In the genomic region with DNA sequence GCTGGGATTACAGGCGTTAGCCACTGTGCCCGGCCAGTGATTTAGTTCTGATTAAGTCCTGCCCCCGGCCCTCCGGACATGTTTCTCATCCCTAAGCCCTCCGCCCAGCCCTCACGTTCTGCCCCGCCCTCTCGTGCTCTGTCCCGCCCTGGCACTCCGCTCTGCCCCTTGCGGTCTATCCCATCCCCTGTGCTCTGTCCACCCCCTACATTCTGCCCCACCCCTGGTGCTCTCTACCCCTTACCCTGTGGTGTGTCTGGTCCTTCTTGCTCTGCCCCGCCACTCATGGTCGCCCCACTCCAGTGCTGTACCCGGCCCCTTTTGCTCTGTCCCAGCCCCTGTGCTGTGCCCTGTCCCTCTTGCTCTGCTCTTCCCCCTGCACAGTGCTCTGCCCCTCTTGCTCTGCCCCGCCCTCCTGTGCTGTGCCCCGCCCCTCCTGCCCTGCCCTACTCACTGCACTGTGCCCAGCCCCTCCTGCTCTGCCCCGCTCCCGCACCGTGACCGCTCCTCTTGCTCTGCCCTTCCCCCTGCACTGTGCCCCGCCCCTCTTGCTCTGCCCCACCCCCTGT, we compare ENCODE assay signal across 1 cellular context.
TF ChIP-seq lines count a peak whose summit lies in the region.

No MANE protein-coding gene starts in this region.

TF ChIP-seq in GM23338, 12 proteins besides CTCF, POLR2A, EP300 and RAD21:
- no peak for TF ChIP-seq POLR2AphosphoS5 (IDR thresholded peaks at IDR 0.05; ENCODE audit: low read depth)
- TF ChIP-seq NANOG (IDR thresholded peaks at IDR 0.05; ENCODE audit: borderline replicate concordance) = no peak
- no peak for TF ChIP-seq STAT1 (IDR thresholded peaks at IDR 0.05; ENCODE audit: unreplicated experiment)
- TF ChIP-seq, protein P1, sequence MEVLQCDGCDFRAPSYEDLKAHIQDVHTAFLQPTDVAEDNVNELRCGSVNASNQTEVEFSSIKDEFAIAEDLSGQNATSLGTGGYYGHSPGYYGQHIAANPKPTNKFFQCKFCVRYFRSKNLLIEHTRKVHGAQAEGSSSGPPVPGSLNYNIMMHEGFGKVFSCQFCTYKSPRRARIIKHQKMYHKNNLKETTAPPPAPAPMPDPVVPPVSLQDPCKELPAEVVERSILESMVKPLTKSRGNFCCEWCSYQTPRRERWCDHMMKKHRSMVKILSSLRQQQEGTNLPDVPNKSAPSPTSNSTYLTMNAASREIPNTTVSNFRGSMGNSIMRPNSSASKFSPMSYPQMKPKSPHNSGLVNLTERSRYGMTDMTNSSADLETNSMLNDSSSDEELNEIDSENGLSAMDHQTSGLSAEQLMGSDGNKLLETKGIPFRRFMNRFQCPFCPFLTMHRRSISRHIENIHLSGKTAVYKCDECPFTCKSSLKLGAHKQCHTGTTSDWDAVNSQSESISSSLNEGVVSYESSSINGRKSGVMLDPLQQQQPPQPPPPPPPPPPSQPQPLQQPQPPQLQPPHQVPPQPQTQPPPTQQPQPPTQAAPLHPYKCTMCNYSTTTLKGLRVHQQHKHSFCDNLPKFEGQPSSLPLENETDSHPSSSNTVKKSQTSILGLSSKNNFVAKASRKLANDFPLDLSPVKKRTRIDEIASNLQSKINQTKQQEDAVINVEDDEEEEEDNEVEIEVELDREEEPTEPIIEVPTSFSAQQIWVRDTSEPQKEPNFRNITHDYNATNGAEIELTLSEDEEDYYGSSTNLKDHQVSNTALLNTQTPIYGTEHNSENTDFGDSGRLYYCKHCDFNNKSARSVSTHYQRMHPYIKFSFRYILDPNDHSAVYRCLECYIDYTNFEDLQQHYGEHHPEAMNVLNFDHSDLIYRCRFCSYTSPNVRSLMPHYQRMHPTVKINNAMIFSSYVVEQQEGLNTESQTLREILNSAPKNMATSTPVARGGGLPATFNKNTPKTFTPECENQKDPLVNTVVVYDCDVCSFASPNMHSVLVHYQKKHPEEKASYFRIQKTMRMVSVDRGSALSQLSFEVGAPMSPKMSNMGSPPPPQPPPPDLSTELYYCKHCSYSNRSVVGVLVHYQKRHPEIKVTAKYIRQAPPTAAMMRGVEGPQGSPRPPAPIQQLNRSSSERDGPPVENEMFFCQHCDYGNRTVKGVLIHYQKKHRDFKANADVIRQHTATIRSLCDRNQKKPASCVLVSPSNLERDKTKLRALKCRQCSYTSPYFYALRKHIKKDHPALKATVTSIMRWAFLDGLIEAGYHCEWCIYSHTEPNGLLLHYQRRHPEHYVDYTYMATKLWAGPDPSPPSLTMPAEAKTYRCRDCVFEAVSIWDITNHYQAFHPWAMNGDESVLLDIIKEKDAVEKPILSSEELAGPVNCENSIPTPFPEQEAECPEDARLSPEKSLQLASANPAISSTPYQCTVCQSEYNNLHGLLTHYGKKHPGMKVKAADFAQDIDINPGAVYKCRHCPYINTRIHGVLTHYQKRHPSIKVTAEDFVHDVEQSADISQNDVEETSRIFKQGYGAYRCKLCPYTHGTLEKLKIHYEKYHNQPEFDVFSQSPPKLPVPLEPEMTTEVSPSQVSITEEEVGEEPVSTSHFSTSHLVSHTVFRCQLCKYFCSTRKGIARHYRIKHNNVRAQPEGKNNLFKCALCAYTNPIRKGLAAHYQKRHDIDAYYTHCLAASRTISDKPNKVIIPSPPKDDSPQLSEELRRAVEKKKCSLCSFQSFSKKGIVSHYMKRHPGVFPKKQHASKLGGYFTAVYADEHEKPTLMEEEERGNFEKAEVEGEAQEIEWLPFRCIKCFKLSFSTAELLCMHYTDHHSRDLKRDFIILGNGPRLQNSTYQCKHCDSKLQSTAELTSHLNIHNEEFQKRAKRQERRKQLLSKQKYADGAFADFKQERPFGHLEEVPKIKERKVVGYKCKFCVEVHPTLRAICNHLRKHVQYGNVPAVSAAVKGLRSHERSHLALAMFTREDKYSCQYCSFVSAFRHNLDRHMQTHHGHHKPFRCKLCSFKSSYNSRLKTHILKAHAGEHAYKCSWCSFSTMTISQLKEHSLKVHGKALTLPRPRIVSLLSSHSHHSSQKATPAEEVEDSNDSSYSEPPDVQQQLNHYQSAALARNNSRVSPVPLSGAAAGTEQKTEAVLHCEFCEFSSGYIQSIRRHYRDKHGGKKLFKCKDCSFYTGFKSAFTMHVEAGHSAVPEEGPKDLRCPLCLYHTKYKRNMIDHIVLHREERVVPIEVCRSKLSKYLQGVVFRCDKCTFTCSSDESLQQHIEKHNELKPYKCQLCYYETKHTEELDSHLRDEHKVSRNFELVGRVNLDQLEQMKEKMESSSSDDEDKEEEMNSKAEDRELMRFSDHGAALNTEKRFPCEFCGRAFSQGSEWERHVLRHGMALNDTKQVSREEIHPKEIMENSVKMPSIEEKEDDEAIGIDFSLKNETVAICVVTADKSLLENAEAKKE (CRISPR knock-in tag; IDR thresholded peaks at IDR 0.05) = no peak
- TF ChIP-seq EZH2phosphoT487 (IDR thresholded peaks at IDR 0.05; ENCODE audit: unreplicated experiment) = no peak
- TF ChIP-seq CREB1 (CRISPR knock-in tag; IDR thresholded peaks at IDR 0.05; ENCODE audit: low read depth) = no peak
- TF ChIP-seq ZNF331 (CRISPR knock-in tag; IDR thresholded peaks at IDR 0.05; ENCODE audit: low read depth) = no peak
- TF ChIP-seq EZH2 (IDR thresholded peaks at IDR 0.05; ENCODE audit: low read depth, unreplicated experiment) = no peak
- TF ChIP-seq, protein P2, sequence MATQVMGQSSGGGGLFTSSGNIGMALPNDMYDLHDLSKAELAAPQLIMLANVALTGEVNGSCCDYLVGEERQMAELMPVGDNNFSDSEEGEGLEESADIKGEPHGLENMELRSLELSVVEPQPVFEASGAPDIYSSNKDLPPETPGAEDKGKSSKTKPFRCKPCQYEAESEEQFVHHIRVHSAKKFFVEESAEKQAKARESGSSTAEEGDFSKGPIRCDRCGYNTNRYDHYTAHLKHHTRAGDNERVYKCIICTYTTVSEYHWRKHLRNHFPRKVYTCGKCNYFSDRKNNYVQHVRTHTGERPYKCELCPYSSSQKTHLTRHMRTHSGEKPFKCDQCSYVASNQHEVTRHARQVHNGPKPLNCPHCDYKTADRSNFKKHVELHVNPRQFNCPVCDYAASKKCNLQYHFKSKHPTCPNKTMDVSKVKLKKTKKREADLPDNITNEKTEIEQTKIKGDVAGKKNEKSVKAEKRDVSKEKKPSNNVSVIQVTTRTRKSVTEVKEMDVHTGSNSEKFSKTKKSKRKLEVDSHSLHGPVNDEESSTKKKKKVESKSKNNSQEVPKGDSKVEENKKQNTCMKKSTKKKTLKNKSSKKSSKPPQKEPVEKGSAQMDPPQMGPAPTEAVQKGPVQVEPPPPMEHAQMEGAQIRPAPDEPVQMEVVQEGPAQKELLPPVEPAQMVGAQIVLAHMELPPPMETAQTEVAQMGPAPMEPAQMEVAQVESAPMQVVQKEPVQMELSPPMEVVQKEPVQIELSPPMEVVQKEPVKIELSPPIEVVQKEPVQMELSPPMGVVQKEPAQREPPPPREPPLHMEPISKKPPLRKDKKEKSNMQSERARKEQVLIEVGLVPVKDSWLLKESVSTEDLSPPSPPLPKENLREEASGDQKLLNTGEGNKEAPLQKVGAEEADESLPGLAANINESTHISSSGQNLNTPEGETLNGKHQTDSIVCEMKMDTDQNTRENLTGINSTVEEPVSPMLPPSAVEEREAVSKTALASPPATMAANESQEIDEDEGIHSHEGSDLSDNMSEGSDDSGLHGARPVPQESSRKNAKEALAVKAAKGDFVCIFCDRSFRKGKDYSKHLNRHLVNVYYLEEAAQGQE (IDR thresholded peaks at IDR 0.05; ENCODE audit: unreplicated experiment) = no peak
- TF ChIP-seq, protein P3, sequence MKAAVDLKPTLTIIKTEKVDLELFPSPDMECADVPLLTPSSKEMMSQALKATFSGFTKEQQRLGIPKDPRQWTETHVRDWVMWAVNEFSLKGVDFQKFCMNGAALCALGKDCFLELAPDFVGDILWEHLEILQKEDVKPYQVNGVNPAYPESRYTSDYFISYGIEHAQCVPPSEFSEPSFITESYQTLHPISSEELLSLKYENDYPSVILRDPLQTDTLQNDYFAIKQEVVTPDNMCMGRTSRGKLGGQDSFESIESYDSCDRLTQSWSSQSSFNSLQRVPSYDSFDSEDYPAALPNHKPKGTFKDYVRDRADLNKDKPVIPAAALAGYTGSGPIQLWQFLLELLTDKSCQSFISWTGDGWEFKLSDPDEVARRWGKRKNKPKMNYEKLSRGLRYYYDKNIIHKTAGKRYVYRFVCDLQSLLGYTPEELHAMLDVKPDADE (IDR thresholded peaks at IDR 0.05) = no peak
- TF ChIP-seq JUNB (IDR thresholded peaks at IDR 0.05; ENCODE audit: unreplicated experiment) = no peak
